Comparison of ENCODE assay signal across 1 cellular context in the genomic region with DNA sequence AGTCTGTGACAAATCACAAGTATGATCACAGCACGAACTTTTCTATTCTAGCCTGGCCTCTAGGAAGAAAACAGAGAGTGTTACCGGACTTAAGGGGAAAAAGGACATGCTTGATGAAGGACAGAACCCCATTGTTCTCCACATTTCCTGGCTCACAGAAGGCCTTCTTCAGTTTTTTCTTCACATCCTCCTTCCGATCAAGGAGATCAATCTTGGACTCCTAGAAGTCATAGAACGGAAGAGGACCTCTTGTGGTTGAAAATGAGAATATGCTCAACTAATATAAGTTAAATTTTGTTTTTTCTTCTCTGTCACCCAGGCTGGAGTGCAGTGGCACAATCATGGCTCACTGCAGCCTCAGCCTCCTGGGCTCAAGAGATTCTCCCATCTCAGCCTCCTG.
TF ChIP-seq lines count a peak whose summit lies in the region.

No MANE protein-coding gene starts in this region.

TF ChIP-seq in GM12878, 131 proteins besides CTCF, POLR2A, EP300 and RAD21 (continued from another document):
- TF ChIP-seq IKZF2 (IDR thresholded peaks at IDR 0.05) (no peak), NR2C1 (IDR thresholded peaks at IDR 0.05) (no peak)
- TF ChIP-seq, protein P1, sequence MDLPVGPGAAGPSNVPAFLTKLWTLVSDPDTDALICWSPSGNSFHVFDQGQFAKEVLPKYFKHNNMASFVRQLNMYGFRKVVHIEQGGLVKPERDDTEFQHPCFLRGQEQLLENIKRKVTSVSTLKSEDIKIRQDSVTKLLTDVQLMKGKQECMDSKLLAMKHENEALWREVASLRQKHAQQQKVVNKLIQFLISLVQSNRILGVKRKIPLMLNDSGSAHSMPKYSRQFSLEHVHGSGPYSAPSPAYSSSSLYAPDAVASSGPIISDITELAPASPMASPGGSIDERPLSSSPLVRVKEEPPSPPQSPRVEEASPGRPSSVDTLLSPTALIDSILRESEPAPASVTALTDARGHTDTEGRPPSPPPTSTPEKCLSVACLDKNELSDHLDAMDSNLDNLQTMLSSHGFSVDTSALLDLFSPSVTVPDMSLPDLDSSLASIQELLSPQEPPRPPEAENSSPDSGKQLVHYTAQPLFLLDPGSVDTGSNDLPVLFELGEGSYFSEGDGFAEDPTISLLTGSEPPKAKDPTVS (IDR thresholded peaks at IDR 0.05; ENCODE audit: low read depth, low read length): no peak
